In the genomic region with DNA sequence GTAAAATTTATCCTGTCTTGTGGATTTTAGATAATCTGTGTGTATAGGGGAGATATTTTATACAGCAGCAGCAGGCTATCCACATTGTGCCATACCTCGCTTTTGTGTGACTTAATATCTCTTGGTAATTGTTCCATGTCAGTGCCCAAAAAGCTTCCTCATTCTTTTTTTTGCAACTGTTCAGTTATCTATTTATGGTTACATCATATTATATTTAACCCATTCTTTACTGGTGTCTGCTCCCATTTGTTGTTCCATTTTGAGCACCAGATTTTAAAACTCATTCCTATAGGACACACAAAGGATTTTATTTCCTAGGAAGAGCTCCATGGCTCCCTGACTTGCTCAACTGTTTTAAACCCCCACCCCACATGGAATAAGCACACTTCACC, we compare ENCODE assay signal across 12 cellular contexts.
A peak's percentile ranks its signal among the peaks of the same experiment; 100 is the strongest.
DNase-seq lines count a peak whose midpoint lies in the region; ATAC-seq and TF ChIP-seq lines count a peak whose summit lies in the region.
"Had no signal": no experiment of that assay in that cellular context is flagged by ENCODE, and none has a peak within 500 bp of the region (broad histone marks: within the 10 kb centered on the region; RNA-seq: fewer than 3 reads in every experiment).

No MANE protein-coding gene starts in this region.

- H3F3A ChIP-seq in Loucy (ENCODE audit: low read depth) = peaks cover 17% of the 10 kb centered on the region

- DNase-seq in T-helper 1 cell (no peak), NCI-H1105 treated with DMSO at 0.1 percent for 48 hours (lab: John Stamatoyannopoulos, UW) (no peak), HAP-1 (ENCODE audit: low spot score in 2 of 2) (no peak)
- DNase-seq in activated CD8-positive, alpha-beta T cell treated with anti-CD3 and anti-CD28 coated beads, Interleukin-2, amount 10 ng/mL, durations not matched to agents 7 days and 5 days = no peak
- DNase-seq in naive thymus-derived CD8-positive, alpha-beta T cell = no peak
- DNase-seq: lower lobe of right lung, NCI-H2171, upper lobe of left lung had no signal

- H3K27ac Mint-ChIP-seq in T-helper 1 cell treated with Interleukin-12 subunit alpha and Interleukin-12 subunit beta and Interleukin-4 antibody, amounts not matched to agents 30 μg/mL and 1 μg/mL, for 36 hours = peak overlapping the region; percentile 98
- H3K27ac Mint-ChIP-seq in activated CD8-positive, alpha-beta T cell treated with anti-CD3 and anti-CD28 coated beads, Interleukin-2, amount 10 ng/mL, durations not matched to agents 7 days and 5 days = peak overlapping the region; percentile 95
- peak overlapping the region; percentile 82 to 99 (median 97) for H3K27ac Mint-ChIP-seq in naive thymus-derived CD8-positive, alpha-beta T cell

- H3K36me3 Mint-ChIP-seq in T-helper 1 cell treated with Interleukin-12 subunit alpha and Interleukin-12 subunit beta and Interleukin-4 antibody, amounts not matched to agents 30 μg/mL and 1 μg/mL, for 36 hours (ENCODE audit: low read depth) = peaks cover 26% of the 10 kb centered on the region
- peaks cover 30% of the 10 kb centered on the region for H3K36me3 Mint-ChIP-seq in activated CD8-positive, alpha-beta T cell treated with anti-CD3 and anti-CD28 coated beads, Interleukin-2, amount 10 ng/mL, durations not matched to agents 7 days and 5 days (ENCODE audit: low read depth)
- no peaks in the 10 kb centered on the region for H3K36me3 Mint-ChIP-seq in naive thymus-derived CD8-positive, alpha-beta T cell

- no peaks in the 10 kb centered on the region for H3K9me2 ChIP-seq in Loucy (replicated peaks; ENCODE audit: low read depth, low read length)

- no peaks in the 10 kb centered on the region for H3K27me3 ChIP-seq in Loucy (ENCODE audit: insufficient read depth, low read length, poor library complexity, severe bottlenecking)
- H3K27me3 ChIP-seq in HAP-1 (ENCODE audit: low read depth) = 0 out of 2 replicates have a peak, but pooled peaks cover 4% of the 10 kb centered on the region
- H3K27me3 ChIP-seq: upper lobe of left lung had no signal

- in situ Hi-C loops in HAP-1 (cut with MboI; ENCODE audit: low sequenced_read_pairs) = no loop called here

- POLR2A ChIA-PET in activated CD8-positive, alpha-beta T cell treated with anti-CD3 and anti-CD28 coated beads, Interleukin-2, amount 10 ng/mL, durations not matched to agents 7 days and 5 days (lab: Charles Lee) = interaction anchor here (0.7 to 8.2 kb wide), 12 partner anchors 10 to 88 kb away, joined by 3 to 254 read pairs (median 13); a partner anchor contains a TSS
- POLR2A ChIA-PET in naive thymus-derived CD8-positive, alpha-beta T cell (lab: Charles Lee) = interaction anchor here (0.6 to 10.0 kb wide), 16 partner anchors 8 to 99 kb away, joined by 3 to 269 read pairs (median 4); a partner anchor contains a TSS

- H3K9me3 ChIP-seq in Loucy (ENCODE audit: insufficient read depth, low read depth, low read length) (no peaks in the 10 kb centered on the region), HAP-1 (no peaks in the 10 kb centered on the region)
- H3K9me3 ChIP-seq: lower lobe of right lung, upper lobe of left lung had no signal

- CTCF ChIA-PET in activated CD8-positive, alpha-beta T cell treated with anti-CD3 and anti-CD28 coated beads, Interleukin-2, amount 10 ng/mL, durations not matched to agents 7 days and 5 days (lab: Charles Lee) = interaction anchor here (0.8 to 31.2 kb wide), 17 partner anchors 9 to 113 kb away, joined by 3 to 803 read pairs (median 4); a partner anchor contains a TSS

- no peak overlapping the region for H2AFZ ChIP-seq in Loucy (ENCODE audit: low read length)
- H2AFZ ChIP-seq: hepatocyte had no signal

- H3K4me2 ChIP-seq in Loucy (ENCODE audit: low read depth, low read length, poor library complexity, severe bottlenecking) = peak overlapping the region; percentile 82
- H3K4me2 ChIP-seq: hepatocyte had no signal

- H3K4me1 Mint-ChIP-seq in T-helper 1 cell treated with Interleukin-12 subunit alpha and Interleukin-12 subunit beta and Interleukin-4 antibody, amounts not matched to agents 30 μg/mL and 1 μg/mL, for 36 hours (ENCODE audit: low read depth) = peaks cover 73% of the 10 kb centered on the region
- peaks cover 88% of the 10 kb centered on the region for H3K4me1 Mint-ChIP-seq in activated CD8-positive, alpha-beta T cell treated with anti-CD3 and anti-CD28 coated beads, Interleukin-2, amount 10 ng/mL, durations not matched to agents 7 days and 5 days (ENCODE audit: low read depth)
- H3K4me1 Mint-ChIP-seq in naive thymus-derived CD8-positive, alpha-beta T cell = peaks cover 34 to 94% (median 86%) of the 10 kb centered on the region in 4 donors

- H3K9ac ChIP-seq in Loucy (ENCODE audit: low read depth, low read length, poor library complexity, severe bottlenecking) = peak overlapping the region; percentile 74

- H3K4me1 ChIP-seq in Loucy (ENCODE audit: insufficient read depth, low read length, poor library complexity, severe bottlenecking) = peaks cover 40% of the 10 kb centered on the region
- H3K4me1 ChIP-seq in HAP-1 = no peaks in the 10 kb centered on the region
- H3K4me1 ChIP-seq: lower lobe of right lung had no signal

- H4K20me1 ChIP-seq in Loucy (ENCODE audit: insufficient read depth, low read length, poor library complexity, severe bottlenecking) = no peaks in the 10 kb centered on the region

- no peak for TF ChIP-seq CTCF in Loucy (conservative IDR thresholded peaks at IDR 0.05; ENCODE audit: low read length)

- no peaks in the 10 kb centered on the region for H3K27me3 Mint-ChIP-seq in T-helper 1 cell treated with Interleukin-12 subunit alpha and Interleukin-12 subunit beta and Interleukin-4 antibody, amounts not matched to agents 30 μg/mL and 1 μg/mL, for 36 hours (ENCODE audit: low read depth)
- no peaks in the 10 kb centered on the region for H3K27me3 Mint-ChIP-seq in activated CD8-positive, alpha-beta T cell treated with anti-CD3 and anti-CD28 coated beads, Interleukin-2, amount 10 ng/mL, durations not matched to agents 7 days and 5 days (ENCODE audit: low read depth)
- no peaks in the 10 kb centered on the region for H3K27me3 Mint-ChIP-seq in naive thymus-derived CD8-positive, alpha-beta T cell

- ATAC-seq in activated CD8-positive, alpha-beta T cell treated with anti-CD3 and anti-CD28 coated beads, Interleukin-2, amount 10 ng/mL, durations not matched to agents 7 days and 5 days = no peak
- no peak for ATAC-seq in naive thymus-derived CD8-positive, alpha-beta T cell
- no peak for ATAC-seq in GM21737 (IDR thresholded peaks at IDR 0.05; ENCODE audit: unreplicated experiment)

- H3K9me3 Mint-ChIP-seq in T-helper 1 cell treated with Interleukin-12 subunit alpha and Interleukin-12 subunit beta and Interleukin-4 antibody, amounts not matched to agents 30 μg/mL and 1 μg/mL, for 36 hours = peaks cover 5% of the 10 kb centered on the region
- H3K9me3 Mint-ChIP-seq in activated CD8-positive, alpha-beta T cell treated with anti-CD3 and anti-CD28 coated beads, Interleukin-2, amount 10 ng/mL, durations not matched to agents 7 days and 5 days (ENCODE audit: insufficient read depth) = peaks cover 8% of the 10 kb centered on the region
- H3K9me3 Mint-ChIP-seq in naive thymus-derived CD8-positive, alpha-beta T cell = peaks cover 0 to 3% (median 0%) of the 10 kb centered on the region in 9 donors

- H3K36me3 ChIP-seq in Loucy (ENCODE audit: insufficient read depth, low read length) (no peaks in the 10 kb centered on the region), HAP-1 (replicated peaks) (no peaks in the 10 kb centered on the region)
- H3K36me3 ChIP-seq: lower lobe of right lung, upper lobe of left lung had no signal

- peak overlapping the region; percentile 79 for H3K4me3 Mint-ChIP-seq in T-helper 1 cell treated with Interleukin-12 subunit alpha and Interleukin-12 subunit beta and Interleukin-4 antibody, amounts not matched to agents 30 μg/mL and 1 μg/mL, for 36 hours
- H3K4me3 Mint-ChIP-seq in activated CD8-positive, alpha-beta T cell treated with anti-CD3 and anti-CD28 coated beads, Interleukin-2, amount 10 ng/mL, durations not matched to agents 7 days and 5 days = peak overlapping the region; percentile 80
- peak overlapping the region; percentile 67 to 87 (median 77) for H3K4me3 Mint-ChIP-seq in naive thymus-derived CD8-positive, alpha-beta T cell

- H3K79me2 ChIP-seq in Loucy (ENCODE audit: insufficient read depth, low read length) = no peaks in the 10 kb centered on the region
- H3K79me2 ChIP-seq: hepatocyte had no signal

- H3K4me3 ChIP-seq in Loucy (ENCODE audit: low read length, poor library complexity, severe bottlenecking) (peak overlapping the region; percentile 59), HAP-1 (no peak overlapping the region)
- H3K4me3 ChIP-seq: hepatocyte, lower lobe of right lung, upper lobe of left lung had no signal
